Comparison of ENCODE assay signal across 8 cellular contexts in the genomic region with DNA sequence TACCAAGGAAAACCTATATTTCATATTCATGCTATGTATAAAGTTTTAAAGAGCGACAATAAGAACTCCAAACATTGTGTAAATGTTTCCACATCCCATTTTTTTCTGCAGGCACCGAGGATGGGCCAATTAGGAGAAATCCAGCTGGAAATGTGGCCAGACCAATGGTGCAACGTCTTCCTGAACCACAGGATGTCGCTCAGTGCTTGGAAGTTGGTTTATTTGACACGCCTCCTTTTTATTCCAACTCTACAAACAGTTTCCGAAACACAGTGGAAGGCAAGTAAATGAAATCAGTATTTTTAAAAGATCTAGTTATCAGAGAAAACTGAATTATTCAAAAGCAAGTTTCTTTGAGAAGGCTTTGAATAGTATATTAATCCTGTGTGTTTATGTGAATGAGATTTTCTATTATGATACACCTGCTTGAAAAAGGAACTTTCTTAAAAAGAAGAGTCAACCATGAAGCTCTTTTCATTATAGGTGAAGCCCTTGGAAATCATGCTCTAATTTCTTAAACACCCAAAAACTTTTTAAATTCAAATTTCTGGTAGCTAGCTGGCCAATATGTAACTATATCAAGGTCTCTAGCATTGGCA. TPM values are rescaled to one million over a fixed set of nuclear protein-coding genes. Genes with fewer than 3 reads are reported as not detected.
A peak's percentile ranks its signal among the peaks of the same experiment; 100 is the strongest.
DNase-seq lines count a peak whose midpoint lies in the region; ATAC-seq and TF ChIP-seq lines count a peak whose summit lies in the region.

No MANE protein-coding gene starts in this region.

- no peak overlapping the region for H3K4me2 ChIP-seq in H9 (ENCODE audit: insufficient read depth, insufficient read length, low read length)

- no peak overlapping the region for H3K4ac ChIP-seq in H9 (ENCODE audit: low read depth, low read length)

- no peaks in the 10 kb centered on the region for H3K9me3 Mint-ChIP-seq in H9

- no peaks in the 10 kb centered on the region for H3K27me3 Mint-ChIP-seq in H9 (ENCODE audit: low read depth)

- no peak overlapping the region for H2BK5ac ChIP-seq in H9 (ENCODE audit: insufficient read length, low read length)

- no peak overlapping the region for H3K23ac ChIP-seq in H9 (ENCODE audit: insufficient read length, low read depth, low read length)

- no peaks in the 10 kb centered on the region for H4K20me1 ChIP-seq in H9 (ENCODE audit: control insufficient read depth, insufficient read depth, insufficient read length)

- H3K27ac ChIP-seq in H9 (ENCODE audit: insufficient read length, low read depth, low read length) (no peak overlapping the region), gastroesophageal sphincter (no peak overlapping the region)

- no peak overlapping the region for H3K4me3 Mint-ChIP-seq in H9

- H2AK5ac ChIP-seq in H9 (ENCODE audit: insufficient read length, low read length), result no peak overlapping the region

- no peak overlapping the region for H3K9ac ChIP-seq in H9 (ENCODE audit: extremely low read depth, insufficient read length, low read length)

- no peaks in the 10 kb centered on the region for H3K79me1 ChIP-seq in H9 (ENCODE audit: insufficient read depth, low read depth, low read length, poor library complexity, severe bottlenecking)

- H2BK15ac ChIP-seq in H9 (ENCODE audit: low read depth, low read length), result no peak overlapping the region

- H3K4me3 ChIP-seq in gastroesophageal sphincter, result no peak overlapping the region

- H3T11ph ChIP-seq in H9 (ENCODE audit: low read length), result no peak overlapping the region

- DNase-seq in H9 (peak; percentile 54), RPMI7951 (ENCODE audit: low read depth) (peak; percentile 59), putamen (ENCODE audit: low spot score) (peak; percentile 15), HuH-7 (ENCODE audit: low spot score) (no peak)
- no peak for DNase-seq in activated CD4-positive, alpha-beta T cell treated with anti-CD3 and anti-CD28 coated beads for 4 hours
- DNase-seq in stimulated activated naive CD4-positive, alpha-beta T cell treated with Interleukin-2 at 50 U/mL for 16 hours (lab: John Stamatoyannopoulos, UW), result no peak
- no peak for DNase-seq in activated CD8-positive, alpha-beta memory T cell treated with anti-CD3 and anti-CD28 coated beads, Interleukin-2, amount 50 U/mL, for 48 hours

- no peak overlapping the region for H2BK12ac ChIP-seq in H9 (ENCODE audit: insufficient read length, low read depth, low read length)

- no peak overlapping the region for H2BK120ac ChIP-seq in H9 (ENCODE audit: low read depth, low read length, poor library complexity, severe bottlenecking)

- WGBS in H9 (ENCODE audit: extremely low coverage, insufficient read length, low lambda C conversion rate), result no CpG with 5 or more reads among the region's 6 CpGs
- 11 to 60% methylated on average over 6 of the region's 6 CpGs for WGBS in gastroesophageal sphincter (ENCODE audit: low coverage in 1 of 2), 2 donors

- H3K27me3 ChIP-seq in H9 (ENCODE audit: insufficient read depth, low read length) (no peaks in the 10 kb centered on the region), gastroesophageal sphincter (no peaks in the 10 kb centered on the region)

- no peak overlapping the region for H4K5ac ChIP-seq in H9 (ENCODE audit: insufficient read length, low read depth, low read length)

- no peak overlapping the region for H2BK20ac ChIP-seq in H9 (ENCODE audit: low read depth, low read length, poor library complexity, severe bottlenecking)

- TF ChIP-seq POLR2A in gastroesophageal sphincter (IDR thresholded peaks at IDR 0.05), result no peak

- H4K8ac ChIP-seq in H9 (replicated peaks; ENCODE audit: insufficient read length, low read depth, low read length), result no peak overlapping the region

- no peak overlapping the region for H2AFZ ChIP-seq in H9 (ENCODE audit: low read length)

- TF ChIP-seq EP300 in gastroesophageal sphincter (IDR thresholded peaks at IDR 0.05), result no peak

- H3K27ac Mint-ChIP-seq in H9, result no peak overlapping the region

- H3K9me3 ChIP-seq in H9 (ENCODE audit: control insufficient read depth, low read depth, low read length) (no peaks in the 10 kb centered on the region), gastroesophageal sphincter (no peaks in the 10 kb centered on the region)

- H4K91ac ChIP-seq in H9 (ENCODE audit: insufficient read length, low read depth, low read length), result no peak overlapping the region

- H3K36me3 Mint-ChIP-seq in H9 (ENCODE audit: insufficient read depth in 1 of 3, low read depth in 3 of 3), result no peaks in the 10 kb centered on the region

- H3K14ac ChIP-seq in H9 (ENCODE audit: insufficient read depth, low read length), result no peak overlapping the region

- no peak overlapping the region for H3K18ac ChIP-seq in H9 (ENCODE audit: insufficient read length, low read depth, low read length)

- TF ChIP-seq CTCF in H9 (conservative IDR thresholded peaks at IDR 0.05), result peak; percentile 79
- peak; percentile 12 to 54 (median 33) for TF ChIP-seq CTCF in gastroesophageal sphincter (IDR thresholded peaks at IDR 0.05)

- H3K56ac ChIP-seq in H9 (ENCODE audit: insufficient read length, low read depth, low read length), result no peak overlapping the region

- no peaks in the 10 kb centered on the region for H3K36me3 ChIP-seq in gastroesophageal sphincter

- peak; percentile 65 for ATAC-seq in gastroesophageal sphincter

- H3K4me1 Mint-ChIP-seq in H9, result 0 out of 4 replicates have a peak, but pooled peaks cover 0 to 3% of the 10 kb centered on the region in 2 experiments

- no peaks in the 10 kb centered on the region for H3K4me1 ChIP-seq in H9 (ENCODE audit: insufficient read depth, low read length)
- peaks cover 5 to 16% (median 6%) of the 10 kb centered on the region in 3 donors for H3K4me1 ChIP-seq in gastroesophageal sphincter

- H3K23me2 ChIP-seq in H9 (ENCODE audit: insufficient read length, low read depth, low read length, poor library complexity, severe bottlenecking), result no peaks in the 10 kb centered on the region

- H3K79me2 ChIP-seq in H9 (ENCODE audit: insufficient read depth, low read length), result no peaks in the 10 kb centered on the region

RNA-seq across cellular contexts. Expression of gene TYRP1, which starts 9.1 kb away (rescaled TPM):
- 0.18 TPM in 1 of 2 replicates, not detected in the other for total RNA-seq in H9 (2021)
- total RNA-seq in RPMI7951 (2014; rRNA removed; shearing (Covaris generic)), result 0.68 and 1.1 TPM in 2 replicates
- 1 to 10 TPM in 1 of 4 donors, under 1 TPM in 1, not detected in 2; 0.81 to 2.2 TPM for total RNA-seq in gastroesophageal sphincter

Comparison
In these comparisons a context has a peak if more than half of its experiments do, and no peak if none do; other contexts are left out.
1. DNase-seq: peak in H9 (single experiment), RPMI7951 (single experiment) and putamen (single experiment); none in activated CD4-positive, alpha-beta T cell treated with anti-CD3 and anti-CD28 coated beads for 4 hours (0 of 2), HuH-7 (single experiment), stimulated activated naive CD4-positive, alpha-beta T cell treated with Interleukin-2 at 50 U/mL for 16 hours (single experiment) and activated CD8-positive, alpha-beta memory T cell treated with anti-CD3 and anti-CD28 coated beads, Interleukin-2, amount 50 U/mL, for 48 hours (single experiment).